8 cellular contexts compared by ENCODE assay signal in genomic region chrX:136880452-136881013, GRCh38. TPM values are rescaled to one million over a fixed set of nuclear protein-coding genes. Genes with fewer than 3 reads are reported as not detected.
DNase-seq lines count a peak whose midpoint lies in the region; ATAC-seq, FAIRE-seq and TF ChIP-seq lines count a peak whose summit lies in the region.

Gene RBMX, minus strand, starts transcription at chrX:136880725. Its CDS starts 1,298 bp downstream, at chrX:136879427.

- peak within 1 kb of the TSS; percentile 91 for H3K27ac ChIP-seq in endodermal cell (ENCODE audit: low read depth, low read length)

- peak within 1 kb of the TSS; percentile 96 for H3K4me3 Mint-ChIP-seq in endodermal cell

- peaks cover 5% of the 10 kb centered on the region for H3K4me1 Mint-ChIP-seq in endodermal cell

- 0% methylated on average over 4 to 33 of the region's 34 CpGs for WGBS in endodermal cell (ENCODE audit: insufficient coverage in 1 of 2, insufficient read length in 1 of 2), 2 experiments

- H3K9ac ChIP-seq in endodermal cell (ENCODE audit: extremely low read depth, low read length, poor library complexity, severe bottlenecking), result peak within 1 kb of the TSS; percentile 99

- FAIRE-seq in HTR-8/SVneo (lab: Jason Lieb, UNC), result no peak

- no peaks in the 10 kb centered on the region for H3K27me3 ChIP-seq in endodermal cell (ENCODE audit: control insufficient read depth, insufficient read depth, low read length, poor library complexity, severe bottlenecking)

- H3K4me1 ChIP-seq in endodermal cell (ENCODE audit: control insufficient read depth, insufficient read depth, low read length), result no peaks in the 10 kb centered on the region

- H3K27ac Mint-ChIP-seq in endodermal cell, result peak within 1 kb of the TSS; percentile 99

- no peaks in the 10 kb centered on the region for H3K27me3 Mint-ChIP-seq in endodermal cell (ENCODE audit: insufficient read depth)

- H3K4me3 ChIP-seq in endodermal cell (ENCODE audit: low read length), result peak within 1 kb of the TSS; percentile 99

- peaks cover 65% of the 10 kb centered on the region for H3K9me3 Mint-ChIP-seq in endodermal cell

- peaks cover 39% of the 10 kb centered on the region for H3K36me3 Mint-ChIP-seq in endodermal cell (ENCODE audit: low read depth)

- no peaks in the 10 kb centered on the region for H3K9me3 ChIP-seq in endodermal cell (ENCODE audit: control insufficient read depth, low read length)

- DNase-seq in COLO829 (ENCODE audit: low spot score) (peak; percentile 96), HTR-8/SVneo (ENCODE audit: insufficient read length, low spot score) (peak; percentile 68), NOMO-1 treated with dmso at 0.1 percent for 144 hours (lab: John Stamatoyannopoulos, UW; ENCODE audit: unreplicated experiment) (peak; percentile 78), endodermal cell (peak; percentile 93), mesenteric fat pad (ENCODE audit: low spot score) (no peak)
- peak; percentile 64 to 75 (median 67) for DNase-seq in activated CD8-positive, alpha-beta memory T cell treated with anti-CD3 and anti-CD28 coated beads for 48 hours (ENCODE audit: low read depth in 2 of 3, low spot score in 2 of 3)
- DNase-seq in stimulated activated CD8-positive, alpha-beta memory T cell treated with anti-CD3 and anti-CD28 coated beads, Interleukin-15, amount 100 ng/mL, for 24 hours (ENCODE audit: low read depth), result peak; percentile 61

- ATAC-seq in GM21367 (IDR thresholded peaks at IDR 0.05; ENCODE audit: unreplicated experiment), result peak; percentile 96

- TF ChIP-seq CTCF in endodermal cell (conservative IDR thresholded peaks at IDR 0.05), result no peak

- peaks cover 35% of the 10 kb centered on the region for H3K36me3 ChIP-seq in endodermal cell (ENCODE audit: control insufficient read depth, insufficient read depth, low read length)

RNA-seq across cellular contexts. Expression of gene RBMX, which starts in this region (rescaled TPM):
- total RNA-seq in endodermal cell, result 100 to 1,000 TPM; 380 to 396 TPM
- polyA plus RNA-seq in endodermal cell (2013, experiment 1 of 2), result 526 TPM
- polyA plus RNA-seq in endodermal cell (2013, experiment 2 of 2), result 480 TPM
- total RNA-seq in mesenteric fat pad, result 105 TPM
